31 cellular contexts compared by ENCODE assay signal in genomic region chr14:78484002-78484401, GRCh38.
"Had no signal": no experiment of that assay in that cellular context is flagged by ENCODE, and none has a peak within 500 bp of the region (broad histone marks: within the 10 kb centered on the region; RNA-seq: fewer than 3 reads in every experiment).

No MANE protein-coding gene starts in this region.

- H3K27ac ChIP-seq: ascending aorta, brain microvascular endothelial cell, breast epithelium, VCaP had no signal

- H3K36me3 ChIP-seq: ascending aorta, brain microvascular endothelial cell, breast epithelium had no signal

- DNase-seq: activated B cell treated with CpG ODN at 0.5 μM for 24 hours; activated CD4-positive, alpha-beta memory T cell treated with anti-CD3 and anti-CD28 coated beads, Interleukin-2, amount 10 ng/mL, durations not matched to agents 7 days and 5 days; activated CD4-positive, alpha-beta T cell treated with anti-CD3 and anti-CD28 coated beads for 4 hours; activated CD4-positive, alpha-beta T cell treated with anti-CD3 and anti-CD28 coated beads, Interleukin-2, amount 10 ng/mL, durations not matched to agents 24 days and 14 days; activated CD4-positive, alpha-beta T cell treated with anti-CD3 and anti-CD28 coated beads, Interleukin-2, amount 50 U/mL, for 1 hour; activated CD4-positive, alpha-beta T cell treated with anti-CD3 and anti-CD28 coated beads, Interleukin-2, amount 50 U/mL, for 4 hours; activated CD4-positive, CD25-positive, alpha-beta regulatory T cell treated with anti-CD3 and anti-CD28 coated beads, Interleukin-2, amount 50 U/mL, for 72 hours; activated CD8-positive, alpha-beta memory T cell treated with anti-CD3 and anti-CD28 coated beads for 24 hours; activated CD8-positive, alpha-beta memory T cell treated with anti-CD3 and anti-CD28 coated beads, Interleukin-2, amount 10 ng/mL, durations not matched to agents 7 days and 5 days; activated CD8-positive, alpha-beta memory T cell treated with anti-CD3 and anti-CD28 coated beads, Interleukin-2, amount 50 U/mL, for 48 hours; activated CD8-positive, alpha-beta T cell treated with anti-CD3 and anti-CD28 coated beads, Interleukin-2, amount 10 ng/mL, durations not matched to agents 7 days and 5 days; activated effector memory CD4-positive, alpha-beta T cell treated with Interleukin-2 at 50 U/mL for 16 hours; activated gamma-delta T cell; activated naive CD4-positive, alpha-beta T cell treated with anti-CD3 and anti-CD28 coated beads, Interleukin-2, amount 10 ng/mL, durations not matched to agents 7 days and 5 days; activated naive CD4-positive, alpha-beta T cell treated with Interleukin-2 at 50 U/mL for 16 hours; activated naive CD8-positive, alpha-beta T cell treated with anti-CD3 and anti-CD28 coated beads, Interleukin-2, amount 10 ng/mL, durations not matched to agents 7 days and 5 days; activated naive CD8-positive, alpha-beta T cell treated with anti-CD3 and anti-CD28 coated beads, Interleukin-2, amount 50 U/mL, for 24 hours; activated T-cell treated with anti-CD3 and anti-CD28 coated beads, Interleukin-2, amount 50 U/mL, for 24 hours; activated T-cell treated with anti-CD3 and anti-CD28 coated beads, Interleukin-2, amount 50 U/mL, for 48 hours; amygdala; anterior cingulate cortex; brain microvascular endothelial cell; central memory CD4-positive, alpha-beta T cell; T-cell; T-helper 17 cell had no signal

- H3K27me3 Mint-ChIP-seq: activated CD4-positive, alpha-beta memory T cell treated with anti-CD3 and anti-CD28 coated beads, Interleukin-2, amount 10 ng/mL, durations not matched to agents 7 days and 5 days; activated CD4-positive, alpha-beta T cell treated with anti-CD3 and anti-CD28 coated beads, Interleukin-2, amount 10 ng/mL, durations not matched to agents 24 days and 14 days; activated CD8-positive, alpha-beta memory T cell treated with anti-CD3 and anti-CD28 coated beads, Interleukin-2, amount 10 ng/mL, durations not matched to agents 7 days and 5 days; activated naive CD4-positive, alpha-beta T cell treated with anti-CD3 and anti-CD28 coated beads, Interleukin-2, amount 10 ng/mL, durations not matched to agents 7 days and 5 days; activated T-cell treated with anti-CD3 and anti-CD28 coated beads, Interleukin-2, amount 50 U/mL, for 24 hours; T-cell had no signal

- H3K9me3 Mint-ChIP-seq: activated B cell treated with CpG ODN at 0.5 μM for 24 hours; activated CD4-positive, alpha-beta memory T cell treated with anti-CD3 and anti-CD28 coated beads, Interleukin-2, amount 10 ng/mL, durations not matched to agents 7 days and 5 days; activated CD4-positive, alpha-beta T cell treated with anti-CD3 and anti-CD28 coated beads, Interleukin-2, amount 10 ng/mL, durations not matched to agents 24 days and 14 days; activated naive CD4-positive, alpha-beta T cell treated with anti-CD3 and anti-CD28 coated beads, Interleukin-2, amount 10 ng/mL, durations not matched to agents 7 days and 5 days; activated naive CD4-positive, alpha-beta T cell treated with anti-CD3 and anti-CD28 coated beads, Interleukin-2, amount 50 U/mL, for 24 hours; activated naive CD8-positive, alpha-beta T cell treated with anti-CD3 and anti-CD28 coated beads, Interleukin-2, amount 10 ng/mL, durations not matched to agents 7 days and 5 days; activated naive CD8-positive, alpha-beta T cell treated with anti-CD3 and anti-CD28 coated beads, Interleukin-2, amount 50 U/mL, for 24 hours; activated T-cell treated with anti-CD3 and anti-CD28 coated beads, Interleukin-2, amount 50 U/mL, for 24 hours; activated T-helper 2 cell treated with anti-CD3 and anti-CD28 coated beads, Interferon-gamma antibody, Interleukin-2, Interleukin-4, amounts not matched to agents 10 μg/mL and 5 μg/mL and 100 μg/mL, durations not matched to agents 14 hours and 24 hours and 36 hours; T-cell had no signal

- H3K4me3 Mint-ChIP-seq: activated B cell treated with CpG ODN at 0.5 μM for 24 hours; activated CD4-positive, alpha-beta memory T cell treated with anti-CD3 and anti-CD28 coated beads, Interleukin-2, amount 10 ng/mL, durations not matched to agents 7 days and 5 days; activated CD4-positive, alpha-beta T cell treated with anti-CD3 and anti-CD28 coated beads, Interleukin-2, amount 10 ng/mL, durations not matched to agents 24 days and 14 days; activated CD8-positive, alpha-beta memory T cell treated with anti-CD3 and anti-CD28 coated beads, Interleukin-2, amount 10 ng/mL, durations not matched to agents 7 days and 5 days; activated CD8-positive, alpha-beta T cell treated with anti-CD3 and anti-CD28 coated beads, Interleukin-2, amount 10 ng/mL, durations not matched to agents 7 days and 5 days; activated naive CD4-positive, alpha-beta T cell treated with anti-CD3 and anti-CD28 coated beads, Interleukin-2, amount 10 ng/mL, durations not matched to agents 7 days and 5 days; activated naive CD4-positive, alpha-beta T cell treated with anti-CD3 and anti-CD28 coated beads, Interleukin-2, amount 50 U/mL, for 24 hours; activated naive CD8-positive, alpha-beta T cell; activated naive CD8-positive, alpha-beta T cell treated with anti-CD3 and anti-CD28 coated beads, Interleukin-2, amount 10 ng/mL, durations not matched to agents 7 days and 5 days; activated naive CD8-positive, alpha-beta T cell treated with anti-CD3 and anti-CD28 coated beads, Interleukin-2, amount 50 U/mL, for 24 hours; activated T-cell treated with anti-CD3 and anti-CD28 coated beads, Interleukin-2, amount 50 U/mL, for 24 hours; T-cell; T-helper 17 cell had no signal

- H3K4me3 ChIP-seq: ascending aorta, breast epithelium had no signal

- H3K27me3 ChIP-seq: ascending aorta, brain microvascular endothelial cell, breast epithelium had no signal

- H3K9me3 ChIP-seq: ascending aorta, breast epithelium had no signal

- H3K4me1 Mint-ChIP-seq: activated B cell treated with CpG ODN at 0.5 μM for 24 hours; activated CD4-positive, alpha-beta memory T cell treated with anti-CD3 and anti-CD28 coated beads, Interleukin-2, amount 10 ng/mL, durations not matched to agents 7 days and 5 days; activated CD4-positive, alpha-beta T cell treated with anti-CD3 and anti-CD28 coated beads, Interleukin-2, amount 10 ng/mL, durations not matched to agents 24 days and 14 days; activated CD8-positive, alpha-beta memory T cell treated with anti-CD3 and anti-CD28 coated beads, Interleukin-2, amount 10 ng/mL, durations not matched to agents 7 days and 5 days; activated naive CD4-positive, alpha-beta T cell treated with anti-CD3 and anti-CD28 coated beads, Interleukin-2, amount 10 ng/mL, durations not matched to agents 7 days and 5 days; activated naive CD4-positive, alpha-beta T cell treated with anti-CD3 and anti-CD28 coated beads, Interleukin-2, amount 50 U/mL, for 24 hours; activated naive CD8-positive, alpha-beta T cell treated with anti-CD3 and anti-CD28 coated beads, Interleukin-2, amount 10 ng/mL, durations not matched to agents 7 days and 5 days; activated naive CD8-positive, alpha-beta T cell treated with anti-CD3 and anti-CD28 coated beads, Interleukin-2, amount 50 U/mL, for 24 hours; T-cell; T-helper 17 cell had no signal

- ATAC-seq: activated CD8-positive, alpha-beta memory T cell treated with anti-CD3 and anti-CD28 coated beads, Interleukin-2, amount 10 ng/mL, durations not matched to agents 7 days and 5 days; activated CD8-positive, alpha-beta T cell treated with anti-CD3 and anti-CD28 coated beads, Interleukin-2, amount 10 ng/mL, durations not matched to agents 7 days and 5 days; activated naive CD8-positive, alpha-beta T cell treated with anti-CD3 and anti-CD28 coated beads, Interleukin-2, amount 50 U/mL, for 24 hours; T-cell; T-helper 17 cell had no signal

- H3K4me1 ChIP-seq: ascending aorta, breast epithelium had no signal

- H3K27ac Mint-ChIP-seq: activated B cell treated with CpG ODN at 0.5 μM for 24 hours; activated CD4-positive, alpha-beta memory T cell treated with anti-CD3 and anti-CD28 coated beads, Interleukin-2, amount 10 ng/mL, durations not matched to agents 7 days and 5 days; activated CD4-positive, alpha-beta T cell treated with anti-CD3 and anti-CD28 coated beads, Interleukin-2, amount 10 ng/mL, durations not matched to agents 24 days and 14 days; activated CD8-positive, alpha-beta memory T cell treated with anti-CD3 and anti-CD28 coated beads, Interleukin-2, amount 10 ng/mL, durations not matched to agents 7 days and 5 days; activated CD8-positive, alpha-beta T cell treated with anti-CD3 and anti-CD28 coated beads, Interleukin-2, amount 10 ng/mL, durations not matched to agents 7 days and 5 days; activated naive CD4-positive, alpha-beta T cell treated with anti-CD3 and anti-CD28 coated beads, Interleukin-2, amount 10 ng/mL, durations not matched to agents 7 days and 5 days; activated naive CD4-positive, alpha-beta T cell treated with anti-CD3 and anti-CD28 coated beads, Interleukin-2, amount 50 U/mL, for 24 hours; activated naive CD8-positive, alpha-beta T cell; activated naive CD8-positive, alpha-beta T cell treated with anti-CD3 and anti-CD28 coated beads, Interleukin-2, amount 10 ng/mL, durations not matched to agents 7 days and 5 days; activated naive CD8-positive, alpha-beta T cell treated with anti-CD3 and anti-CD28 coated beads, Interleukin-2, amount 50 U/mL, for 24 hours; activated T-cell treated with anti-CD3 and anti-CD28 coated beads, Interleukin-2, amount 50 U/mL, for 24 hours; activated T-helper 2 cell treated with anti-CD3 and anti-CD28 coated beads, Interferon-gamma antibody, Interleukin-2, Interleukin-4, amounts not matched to agents 10 μg/mL and 5 μg/mL and 100 μg/mL, durations not matched to agents 14 hours and 24 hours and 36 hours; T-cell; T-helper 17 cell had no signal

- H3K36me3 Mint-ChIP-seq: activated CD8-positive, alpha-beta memory T cell treated with anti-CD3 and anti-CD28 coated beads, Interleukin-2, amount 10 ng/mL, durations not matched to agents 7 days and 5 days; activated naive CD4-positive, alpha-beta T cell treated with anti-CD3 and anti-CD28 coated beads, Interleukin-2, amount 10 ng/mL, durations not matched to agents 7 days and 5 days; activated naive CD4-positive, alpha-beta T cell treated with anti-CD3 and anti-CD28 coated beads, Interleukin-2, amount 50 U/mL, for 24 hours; activated naive CD8-positive, alpha-beta T cell; activated naive CD8-positive, alpha-beta T cell treated with anti-CD3 and anti-CD28 coated beads, Interleukin-2, amount 10 ng/mL, durations not matched to agents 7 days and 5 days; T-cell had no signal
